14 cellular contexts compared by ENCODE assay signal in the genomic region with DNA sequence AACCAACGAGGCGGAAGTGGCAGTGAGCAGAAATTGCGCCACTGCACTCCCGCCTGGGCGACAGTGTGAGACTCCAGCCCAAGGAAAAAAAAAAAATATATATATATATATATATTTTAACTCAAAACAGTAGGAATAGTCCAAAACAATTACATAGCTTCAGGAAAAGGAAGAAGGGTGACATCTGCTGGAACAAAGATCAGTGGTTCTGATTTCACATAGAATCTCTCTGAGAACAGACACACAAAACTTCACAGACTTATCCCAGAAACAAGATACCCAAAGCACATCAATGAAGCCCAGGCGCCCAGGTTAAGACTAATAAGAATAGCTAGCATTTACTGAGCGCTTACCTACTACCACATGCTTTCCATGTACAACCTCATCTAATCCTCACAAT. TPM values are rescaled to one million over a fixed set of nuclear protein-coding genes. Genes with fewer than 3 reads are reported as not detected.
DNase-seq lines count a peak whose midpoint lies in the region; ATAC-seq, FAIRE-seq and TF ChIP-seq lines count a peak whose summit lies in the region.
"Had no signal": no experiment of that assay in that cellular context is flagged by ENCODE, and none has a peak within 500 bp of the region (broad histone marks: within the 10 kb centered on the region; RNA-seq: fewer than 3 reads in every experiment).

No MANE protein-coding gene starts in this region.

- POLR2A ChIA-PET in IMR-90 (lab: Charles Lee; ENCODE audit: unreplicated experiment) = no interaction called here
- POLR2A ChIA-PET in HepG2 (lab: Yijun Ruan, JAX) = no interaction called here

- H3K4me1 ChIP-seq in IMR-90 (ENCODE audit: control insufficient read depth, insufficient read depth, low read length) (peaks cover 5% of the 10 kb centered on the region), mammary epithelial cell (ENCODE audit: insufficient read depth, low read length) (peaks cover 43% of the 10 kb centered on the region), HepG2 (ENCODE audit: insufficient read depth, low read length) (no peaks in the 10 kb centered on the region)

- no peak overlapping the region for H3K4me3 Mint-ChIP-seq in T-helper 2 cell treated with Interferon-gamma antibody and Interleukin-4, amounts not matched to agents 5 μg/mL and 100 μg/mL, for 36 hours
- H3K4me3 Mint-ChIP-seq: GM23338, T-cell had no signal

- H3K27me3 ChIP-seq in IMR-90 (ENCODE audit: control insufficient read depth, insufficient read depth, low read length) (no peaks in the 10 kb centered on the region), mammary epithelial cell (ENCODE audit: insufficient read depth, low read length) (no peaks in the 10 kb centered on the region), HepG2 (ENCODE audit: control insufficient read depth in 1 of 2, insufficient read depth in 2 of 2, low read length in 2 of 2) (no peaks in the 10 kb centered on the region)
- H3K27me3 ChIP-seq: BLaER1 treated with 17β-estradiol and CSF1 and Interleukin-3, amounts not matched to agents 10 nM and 100 nM; ovary had no signal

- peak; percentile 27 for DNase-seq in ACHN
- DNase-seq in IMR-90 = peak; percentile 42
- DNase-seq in mammary epithelial cell = no peak
- no peak for DNase-seq in HepG2 (ENCODE audit: low spot score)
- no peak for DNase-seq in NCI-H187 treated with DMSO at 0.1 percent for 48 hours (lab: John Stamatoyannopoulos, UW)
- DNase-seq in stimulated activated CD8-positive, alpha-beta memory T cell treated with anti-CD3 and anti-CD28 coated beads, Interleukin-4, amount 100 ng/mL, for 48 hours = no peak
- no peak for DNase-seq in iPS-NIHi11 (ENCODE audit: low spot score)
- DNase-seq in T-helper 2 cell treated with Interferon-gamma antibody and Interleukin-4, amounts not matched to agents 5 μg/mL and 100 μg/mL, for 36 hours (ENCODE audit: low spot score) = no peak
- DNase-seq: activated CD4-positive, alpha-beta T cell treated with anti-CD3 and anti-CD28 coated beads, Interleukin-2, amount 50 U/mL, for 1 hour; MM.1S; ovary; T-cell had no signal

- no peak for FAIRE-seq in HepG2 (lab: Jason Lieb, UNC)

- intact Hi-C loops in IMR-90 (cut with micrococcal nuclease) (loop anchor here (2.0 to 5.0 kb wide), 2 partner anchors 43 to 110 kb away; a partner anchor contains a TSS), mammary epithelial cell (cut with micrococcal nuclease) (loop anchor here (1.0 to 5.0 kb wide), 4 partner anchors 43 to 232 kb away; a partner anchor contains a TSS), HepG2 (cut with micrococcal nuclease; ENCODE audit: unreplicated experiment) (no loop called here)

- TF ChIP-seq EP300 in HepG2 (IDR thresholded peaks at IDR 0.05; ENCODE audit: low read depth in 2 of 2, low read length in 2 of 2) (no peak), HepG2 (CRISPR knock-in tag; IDR thresholded peaks at IDR 0.05; ENCODE audit: borderline replicate concordance) (no peak)

- H2BK120ac ChIP-seq in IMR-90 (ENCODE audit: low read depth, low read length) = peak overlapping the region; percentile 52; the same call in 1 of the 2 replicates

- TF ChIP-seq CTCF in IMR-90 (conservative IDR thresholded peaks at IDR 0.05; ENCODE audit: low read depth, low read length) (peak; percentile 37; the same call in 1 of the 2 replicates), mammary epithelial cell (conservative IDR thresholded peaks at IDR 0.05 in 1 of 2, IDR thresholded peaks at IDR 0.05 in 1 of 2; ENCODE audit: extremely low read depth in 1 of 2, insufficient read depth in 1 of 2, low read depth in 1 of 2, low read length in 2 of 2) (peak in 1 of 2 donors; percentile 16), HepG2 (CRISPR knock-in tag; IDR thresholded peaks at IDR 0.05) (peak; percentile 23; the same call in 1 of the 2 replicates)

- H4K20me1 ChIP-seq in IMR-90 (ENCODE audit: insufficient read depth, low read length) (no peaks in the 10 kb centered on the region), mammary epithelial cell (ENCODE audit: insufficient read depth, low read length) (no peaks in the 10 kb centered on the region), HepG2 (ENCODE audit: insufficient read depth, low read length) (no peaks in the 10 kb centered on the region)
- H4K20me1 ChIP-seq: BLaER1 treated with 17β-estradiol and CSF1 and Interleukin-3, amounts not matched to agents 10 nM and 100 nM had no signal

- H2BK5ac ChIP-seq in IMR-90 (ENCODE audit: low read depth, low read length, poor library complexity, severe bottlenecking) = no peak overlapping the region

- H3K9me1 ChIP-seq in IMR-90 (ENCODE audit: insufficient read depth, low read length) = peaks cover 4% of the 10 kb centered on the region; the same call in 1 of the 2 replicates

- H3K4me1 Mint-ChIP-seq in T-helper 2 cell treated with Interferon-gamma antibody and Interleukin-4, amounts not matched to agents 5 μg/mL and 100 μg/mL, for 36 hours (ENCODE audit: low read depth) = peaks cover 7% of the 10 kb centered on the region
- H3K4me1 Mint-ChIP-seq: GM23338 had no signal

- H3K4me2 ChIP-seq in IMR-90 (ENCODE audit: low read depth, low read length) = no peak overlapping the region
- H3K4me2 ChIP-seq in mammary epithelial cell (ENCODE audit: insufficient read depth, low read depth, low read length) = no peak overlapping the region
- H3K4me2 ChIP-seq in HepG2 (ENCODE audit: low read depth, low read length) = no peak overlapping the region
- H3K4me2 ChIP-seq: GM23338 had no signal

- no peak overlapping the region for H3K56ac ChIP-seq in IMR-90 (ENCODE audit: extremely low read depth, insufficient read depth, low read length)

- no peak overlapping the region for H3K4me3 ChIP-seq in IMR-90 (ENCODE audit: insufficient read depth, low read depth, low read length)
- no peak overlapping the region for H3K4me3 ChIP-seq in mammary epithelial cell (replicated peaks in 1 of 3; ENCODE audit: insufficient read depth in 1 of 3, low read depth in 2 of 3, low read length in 3 of 3)
- H3K4me3 ChIP-seq in HepG2 (replicated peaks in 1 of 3; ENCODE audit: insufficient read depth in 1 of 3, low read depth in 2 of 3, low read length in 3 of 3) = no peak overlapping the region
- H3K4me3 ChIP-seq: BLaER1 treated with 17β-estradiol and CSF1 and Interleukin-3, amounts not matched to agents 10 nM and 100 nM; GM23338; ovary had no signal

- CTCF ChIA-PET in IMR-90 (lab: Yijun Ruan, JAX) (interaction anchor here (0.9 to 2.4 kb wide), 6 partner anchors 10 to 232 kb away, joined by 3 to 11 read pairs (median 4); a partner anchor contains a TSS), mammary epithelial cell (lab: Charles Lee; ENCODE audit: low non-redundant PET) (interaction anchor here (0.6 to 1.1 kb wide), 3 partner anchors 37 to 119 kb away, joined by 4 to 19 read pairs (median 5); no protein-coding TSS in a partner anchor), HepG2 (lab: Yijun Ruan, JAX; ENCODE audit: low intra/inter-chr PET ratio, low total read pairs) (interaction anchor here (1.4 kb wide), 1 partner anchor 119 kb away, joined by 4 read pairs; no protein-coding TSS in a partner anchor)

- no peak overlapping the region for H3K18ac ChIP-seq in IMR-90 (ENCODE audit: low read depth, low read length)

- H3K14ac ChIP-seq in IMR-90 (replicated peaks; ENCODE audit: low read depth, low read length) = no peak overlapping the region; the same call in 1 of the 2 replicates

- H3K27me3 Mint-ChIP-seq in T-helper 2 cell treated with Interferon-gamma antibody and Interleukin-4, amounts not matched to agents 5 μg/mL and 100 μg/mL, for 36 hours (ENCODE audit: low read depth) = no peaks in the 10 kb centered on the region
- H3K27me3 Mint-ChIP-seq: T-cell had no signal

- no peak overlapping the region for H2AK5ac ChIP-seq in IMR-90 (ENCODE audit: low read depth, low read length)

- no peak overlapping the region for H3K9ac ChIP-seq in IMR-90 (ENCODE audit: low read depth, low read length)
- H3K9ac ChIP-seq in mammary epithelial cell (ENCODE audit: insufficient read depth, low read length) = no peak overlapping the region
- H3K9ac ChIP-seq in HepG2 (ENCODE audit: insufficient read depth, low read depth, low read length) = no peak overlapping the region
- H3K9ac ChIP-seq: BLaER1 treated with 17β-estradiol and CSF1 and Interleukin-3, amounts not matched to agents 10 nM and 100 nM had no signal

- dilution Hi-C loops in IMR-90 (cut with HindIII; ENCODE audit: low sequenced_read_pairs, unreplicated experiment) (no loop called here), mammary epithelial cell (cut with HindIII; ENCODE audit: low sequenced_read_pairs) (no loop called here)

- no peak overlapping the region; the same call in 2 of the 3 replicates for H2BK15ac ChIP-seq in IMR-90 (ENCODE audit: low read depth, low read length)

- H4K91ac ChIP-seq in IMR-90 (ENCODE audit: insufficient read depth, low read depth, low read length) = no peak overlapping the region

- H2BK20ac ChIP-seq in IMR-90 (ENCODE audit: low read depth, low read length) = no peak overlapping the region; the same call in 1 of the 2 replicates

- no CpG with 5 or more reads among the region's 7 CpGs for WGBS in IMR-90 (ENCODE audit: extremely low coverage in 2 of 2, insufficient read length in 1 of 2), 2 experiments
- WGBS in mammary epithelial cell (ENCODE audit: low coverage, missing lambda C conversion rate) = 95% methylated on average over 7 of the region's 7 CpGs
- WGBS in HepG2 (ENCODE audit: low lambda C conversion rate) = 95% methylated on average over 7 of the region's 7 CpGs

- no peak overlapping the region for H3K23ac ChIP-seq in IMR-90 (ENCODE audit: low read depth, low read length)

- H3K79me1 ChIP-seq in IMR-90 (ENCODE audit: low read depth in 1 of 2, low read length in 2 of 2) = peaks cover 12 to 42% of the 10 kb centered on the region in 2 experiments; a peak in 3 of 4 replicates

- H3K9me3 Mint-ChIP-seq in T-helper 2 cell treated with Interferon-gamma antibody and Interleukin-4, amounts not matched to agents 5 μg/mL and 100 μg/mL, for 36 hours = no peaks in the 10 kb centered on the region
- H3K9me3 Mint-ChIP-seq: GM23338, T-cell had no signal

- H3K9me3 ChIP-seq in IMR-90 (ENCODE audit: control insufficient read depth, insufficient read depth, low read length) (no peaks in the 10 kb centered on the region), mammary epithelial cell (replicated peaks; ENCODE audit: insufficient read depth, low read length) (no peaks in the 10 kb centered on the region), HepG2 (ENCODE audit: low read length) (no peaks in the 10 kb centered on the region)
- H3K9me3 ChIP-seq: ovary had no signal

- BruUV-seq in IMR-90 (replicated peaks; lab: Mats Ljungman, UMichigan) = no TSS peak
- no TSS peak for BruUV-seq in mammary epithelial cell (replicated peaks; lab: Mats Ljungman, UMichigan)
- no TSS peak for BruUV-seq in HepG2 (replicated peaks; lab: Mats Ljungman, UMichigan)

- H3K27ac ChIP-seq in IMR-90 (ENCODE audit: insufficient read depth, low read length) (no peak overlapping the region), mammary epithelial cell (ENCODE audit: insufficient read depth, low read depth, low read length) (peak overlapping the region; percentile 29), HepG2 (ENCODE audit: extremely low read length, insufficient read depth, low read length) (no peak overlapping the region)
- H3K27ac ChIP-seq: BLaER1 treated with 17β-estradiol and CSF1 and Interleukin-3, amounts not matched to agents 10 nM and 100 nM had no signal

- no peak overlapping the region for H2AFZ ChIP-seq in IMR-90 (replicated peaks; ENCODE audit: low read length, poor library complexity)
- no peak overlapping the region for H2AFZ ChIP-seq in mammary epithelial cell (ENCODE audit: low read depth, low read length)
- no peak overlapping the region for H2AFZ ChIP-seq in HepG2 (ENCODE audit: low read length)
- H2AFZ ChIP-seq: GM23338 had no signal

- no peak overlapping the region for H3K27ac Mint-ChIP-seq in T-helper 2 cell treated with Interferon-gamma antibody and Interleukin-4, amounts not matched to agents 5 μg/mL and 100 μg/mL, for 36 hours
- H3K27ac Mint-ChIP-seq: GM23338, T-cell had no signal

- in situ Hi-C loops in ACHN (cut with HindIII; ENCODE audit: low pct_ligation_motif_present, low pct_unique_long_range_greater_than_20kb, low sequenced_read_pairs) (no loop called here), IMR-90 (cut with MboI; ENCODE audit: low sequenced_read_pairs) (loop anchor here (10.0 kb wide), 1 partner anchor 80 kb away; no protein-coding TSS in a partner anchor), mammary epithelial cell (cut with MboI; ENCODE audit: low sequenced_read_pairs in 2 of 2) (no loop called here), HepG2 (cut with HindIII; ENCODE audit: extremely low pct_ligation_motif_present, low pct_unique_long_range_greater_than_20kb) (no loop called here)

- TF ChIP-seq RAD21 in IMR-90 (IDR thresholded peaks at IDR 0.05; ENCODE audit: low read length) (peak; percentile 38), HepG2 (CRISPR knock-in tag; IDR thresholded peaks at IDR 0.05) (no peak)

- H3K36me3 ChIP-seq in IMR-90 (ENCODE audit: control insufficient read depth, insufficient read depth, low read length) = peaks cover 6% of the 10 kb centered on the region
- H3K36me3 ChIP-seq in mammary epithelial cell (ENCODE audit: insufficient read depth, low read length) = peaks cover 23% of the 10 kb centered on the region
- H3K36me3 ChIP-seq in HepG2 (replicated peaks in 1 of 2; ENCODE audit: control insufficient read depth in 1 of 2, insufficient read depth in 2 of 2, low read length in 2 of 2) = peaks cover 2 to 10% of the 10 kb centered on the region in 2 experiments; a peak in 3 of 5 replicates
- H3K36me3 ChIP-seq: ovary had no signal

- no peak for TF ChIP-seq POLR2A in IMR-90 (IDR thresholded peaks at IDR 0.05; ENCODE audit: low read depth, low read length)
- TF ChIP-seq POLR2A in HepG2 (IDR thresholded peaks at IDR 0.05; ENCODE audit: insufficient read depth in 1 of 2, low read depth in 2 of 2, low read length in 2 of 2) = no peak

- H4K8ac ChIP-seq in IMR-90 (ENCODE audit: low read depth in 2 of 2, low read length in 2 of 2) = no peak overlapping the region

- no peak overlapping the region for H4K5ac ChIP-seq in IMR-90 (ENCODE audit: low read depth, low read length)

- ATAC-seq in IMR-90 (ENCODE audit: low read depth) = 0 out of 2 replicates have a peak, but pooled peaks have one; percentile 21
- ATAC-seq in HepG2 = no peak
- ATAC-seq: GM23338, T-cell had no signal

- H3K79me2 ChIP-seq in mammary epithelial cell (ENCODE audit: insufficient read depth, low read length) (peaks cover 26% of the 10 kb centered on the region), HepG2 (ENCODE audit: insufficient read depth, low read length) (no peaks in the 10 kb centered on the region)

- no peak overlapping the region for H2AK9ac ChIP-seq in IMR-90 (replicated peaks; ENCODE audit: low read depth, low read length, poor library complexity)

- H3K4ac ChIP-seq in IMR-90 (ENCODE audit: low read depth, low read length) = peak overlapping the region; percentile 56; the same call in 1 of the 2 replicates

- no peaks in the 10 kb centered on the region for H3K36me3 Mint-ChIP-seq in T-helper 2 cell treated with Interferon-gamma antibody and Interleukin-4, amounts not matched to agents 5 μg/mL and 100 μg/mL, for 36 hours (ENCODE audit: low read depth)

RNA-seq across cellular contexts. Expression of a gene that starts 45.0 kb away (rescaled TPM):
- 10.9 and 13.6 TPM in 2 replicates for total RNA-seq in IMR-90 (2012; rRNA removed)
- 13.6 and 14.3 TPM in 2 replicates for polyA plus RNA-seq in IMR-90 (2012; rRNA removed)
- polyA plus RNA-seq in IMR-90 (2012; cell fraction: cytosol; rRNA removed) = 6.4 and 7.7 TPM in 2 replicates
- polyA plus RNA-seq in IMR-90 (2012; cell fraction: nucleus; rRNA removed; ENCODE audit: low replicate concordance) = 22.1 and 44.3 TPM in 2 replicates
- total RNA-seq in mammary epithelial cell = 10 to 100 TPM in 1 of 2 donors, 1 to 10 TPM in 1; 8.7 to 17.6 TPM
- polyA plus RNA-seq in mammary epithelial cell = 17.4 TPM
- 33.6 TPM for polyA minus RNA-seq in mammary epithelial cell
- 6.3 and 6.4 TPM in 2 replicates for total RNA-seq in HepG2 (2016; rRNA removed; fragmentation: Illumina TruSeq; extraction: Trizol)
- total RNA-seq in HepG2 (2016; cell fraction: cytosol; rRNA removed; fragmentation: Illumina TruSeq; extraction: Trizol; ENCODE audit: low read depth) = 1.2 and 1.4 TPM in 2 replicates
- 5.7 and 6.1 TPM in 2 replicates for total RNA-seq in HepG2 (2016; cell fraction: insoluble cytoplasmic fraction; rRNA removed; fragmentation: Illumina TruSeq; extraction: Trizol)
- total RNA-seq in HepG2 (2016; cell fraction: membrane; rRNA removed; fragmentation: Illumina TruSeq; extraction: Trizol) = 2.3 and 2.6 TPM in 2 replicates
- total RNA-seq in HepG2 (2016; cell fraction: nucleus; rRNA removed; fragmentation: Illumina TruSeq; extraction: Trizol) = 7.8 and 9.5 TPM in 2 replicates
- polyA plus RNA-seq in HepG2 (2011; rRNA removed) = 3.6 and 4.2 TPM in 2 replicates
- 2.7 and 4.5 TPM in 2 replicates for polyA plus RNA-seq in HepG2 (2011; cell fraction: cytosol; rRNA removed)
- 4.6 and 5.9 TPM in 2 replicates for polyA plus RNA-seq in HepG2 (2011; cell fraction: nucleus; rRNA removed)
- polyA plus RNA-seq in HepG2 (2012) = 5.1 and 5.3 TPM in 2 replicates
- polyA plus RNA-seq in HepG2 (2016; cell fraction: cytosol; fragmentation: Illumina TruSeq; extraction: Trizol; ENCODE audit: low read depth) = 0.75 and 0.78 TPM in 2 replicates
- polyA plus RNA-seq in HepG2 (2016; cell fraction: insoluble cytoplasmic fraction; fragmentation: Illumina TruSeq; extraction: Trizol; ENCODE audit: low read depth) = 4.8 and 6.1 TPM in 2 replicates
- polyA plus RNA-seq in HepG2 (2016; cell fraction: membrane; fragmentation: Illumina TruSeq; extraction: Trizol; ENCODE audit: low read depth) = 1.7 and 1.9 TPM in 2 replicates
- 10.6 and 11.3 TPM in 2 replicates for polyA plus RNA-seq in HepG2 (2016; cell fraction: nucleus; fragmentation: Illumina TruSeq; extraction: Trizol; ENCODE audit: insufficient read depth, low read depth)
- 4.2 and 6.7 TPM in 2 replicates for polyA minus RNA-seq in HepG2 (2011; rRNA and poly(A)+ RNA removed; ENCODE audit: low replicate concordance)
- polyA minus RNA-seq in HepG2 (2011; cell fraction: cytosol; rRNA and poly(A)+ RNA removed) = 4.3 and 4.8 TPM in 2 replicates
- polyA minus RNA-seq in HepG2 (2011; cell fraction: nucleus; rRNA and poly(A)+ RNA removed) = 9.8 and 12.7 TPM in 2 replicates

Comparison
In these comparisons a context has a peak if more than half of its experiments do, and no peak if none do; other contexts are left out.
1. DNase-seq: peak in ACHN (single experiment) and IMR-90 (single experiment); none in mammary epithelial cell (single experiment), HepG2 (single experiment), NCI-H187 treated with DMSO at 0.1 percent for 48 hours (single experiment), stimulated activated CD8-positive, alpha-beta memory T cell treated with anti-CD3 and anti-CD28 coated beads, Interleukin-4, amount 100 ng/mL, for 48 hours (single experiment), iPS-NIHi11 (single experiment) and T-helper 2 cell treated with Interferon-gamma antibody and Interleukin-4, amounts not matched to agents 5 μg/mL and 100 μg/mL, for 36 hours (single experiment).